ENCODE assay signal across 10 cellular contexts in the genomic region with DNA sequence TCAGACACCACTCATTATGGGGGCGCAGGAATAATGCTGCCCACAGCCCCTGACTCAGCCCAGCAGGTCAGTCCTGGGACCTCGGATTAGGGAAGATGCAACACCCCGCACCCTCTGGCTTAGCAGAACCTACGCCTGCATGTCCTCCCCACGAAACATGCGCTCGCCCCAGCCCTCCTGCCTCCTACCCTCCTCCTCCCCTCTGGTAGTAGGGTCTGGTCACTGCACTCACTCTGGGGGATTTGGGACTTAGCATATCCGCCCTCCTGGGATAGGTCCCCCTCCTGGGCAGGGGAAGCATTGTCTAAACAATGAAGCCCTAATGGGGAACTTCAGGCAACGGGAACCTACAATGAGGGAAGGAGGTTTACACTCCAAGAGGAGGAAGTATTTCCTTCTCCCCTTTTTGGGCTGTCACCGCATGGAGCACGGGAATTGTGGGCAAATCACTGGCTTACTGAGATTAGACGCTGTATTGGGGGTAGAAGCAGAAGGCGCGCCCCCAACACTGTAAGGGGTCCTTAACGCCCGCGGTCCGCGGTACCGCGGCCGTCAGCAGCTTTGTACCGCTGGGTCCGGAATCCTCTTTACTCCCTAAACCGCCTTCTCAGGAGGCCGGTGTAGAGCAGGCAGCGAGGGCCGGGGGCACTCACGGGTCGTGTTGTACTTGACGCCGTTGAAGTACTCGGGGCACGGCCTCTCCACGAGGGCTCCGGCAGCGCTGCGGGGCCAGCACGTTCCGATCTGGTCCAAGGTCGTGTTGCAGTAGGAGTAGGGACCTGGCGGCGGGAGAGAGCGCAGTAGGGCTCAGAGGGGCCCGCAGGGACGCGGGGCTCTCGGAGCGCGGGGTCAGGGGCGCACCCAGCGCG. TPM values are rescaled to one million over a fixed set of nuclear protein-coding genes. Genes with fewer than 3 reads are reported as not detected.
DNase-seq lines count a peak whose midpoint lies in the region; ATAC-seq and TF ChIP-seq lines count a peak whose summit lies in the region.
"Had no signal": no experiment of that assay in that cellular context is flagged by ENCODE, and none has a peak within 500 bp of the region (broad histone marks: within the 10 kb centered on the region; RNA-seq: fewer than 3 reads in every experiment).

No MANE protein-coding gene starts in this region.

- no peak overlapping the region for H2BK15ac ChIP-seq in mesenchymal stem cell (ENCODE audit: low read depth, poor library complexity, severe bottlenecking)

- no peak overlapping the region for H4K8ac ChIP-seq in mesenchymal stem cell (ENCODE audit: low read length)

- H3K27me3 Mint-ChIP-seq in HFFc6 (ENCODE audit: insufficient read depth) = peaks cover 59% of the 10 kb centered on the region

- H3K27me3 ChIP-seq in body of pancreas (peaks cover 0 to 16% of the 10 kb centered on the region in 2 donors), mesenchymal stem cell (ENCODE audit: control insufficient read depth in 1 of 2, insufficient read depth in 1 of 2, low read length in 2 of 2) (peaks cover 94 to 99% of the 10 kb centered on the region in 2 experiments), transverse colon (peaks cover 78% of the 10 kb centered on the region)

- no peak overlapping the region for H2AFZ ChIP-seq in mesenchymal stem cell (ENCODE audit: low read depth, low read length)

- no peaks in the 10 kb centered on the region for H3K9me3 ChIP-seq in body of pancreas
- no peaks in the 10 kb centered on the region for H3K9me3 ChIP-seq in mesenchymal stem cell (ENCODE audit: control insufficient read depth, low read length)
- H3K9me3 ChIP-seq in transverse colon = no peaks in the 10 kb centered on the region

- no peak overlapping the region for H3K14ac ChIP-seq in mesenchymal stem cell (ENCODE audit: low read length in 2 of 2)

- in situ Hi-C loops in transverse colon (cut with MboI; ENCODE audit: low pct_ligation_motif_present in 1 of 4, low pct_unique_long_range_greater_than_20kb in 1 of 4, low sequenced_read_pairs in 3 of 4) = no loop called here

- H3K36me3 ChIP-seq in body of pancreas (replicated peaks in 1 of 2; ENCODE audit: insufficient read depth in 1 of 2, low read depth in 2 of 2) (no peaks in the 10 kb centered on the region), mesenchymal stem cell (ENCODE audit: control insufficient read depth in 1 of 2, insufficient read depth in 2 of 2, low read depth in 1 of 2, low read length in 2 of 2) (no peaks in the 10 kb centered on the region), transverse colon (no peaks in the 10 kb centered on the region)

- H3K4me1 ChIP-seq in body of pancreas (peaks cover 17% of the 10 kb centered on the region), mesenchymal stem cell (ENCODE audit: control insufficient read depth, insufficient read depth, low read depth, low read length) (peaks cover 14% of the 10 kb centered on the region), transverse colon (peaks cover 7 to 15% (median 13%) of the 10 kb centered on the region in 4 donors)

- H3K4me3 Mint-ChIP-seq in HFFc6 = no peak overlapping the region

- no peak for TF ChIP-seq EP300 in transverse colon (IDR thresholded peaks at IDR 0.05; ENCODE audit: low read depth)

- peak overlapping the region; percentile 41 for H3K4me2 ChIP-seq in mesenchymal stem cell (ENCODE audit: low read length, poor library complexity, severe bottlenecking)

- H3K4ac ChIP-seq in mesenchymal stem cell (ENCODE audit: low read depth in 1 of 2, low read length in 2 of 2) = no peak overlapping the region

- no peak overlapping the region for H4K91ac ChIP-seq in mesenchymal stem cell (ENCODE audit: low read length)

- H3K23ac ChIP-seq in mesenchymal stem cell (ENCODE audit: low read length in 2 of 2) = no peak overlapping the region

- no peaks in the 10 kb centered on the region for H3K79me1 ChIP-seq in mesenchymal stem cell (replicated peaks; ENCODE audit: low read length, poor library complexity, severe bottlenecking)

- H3K36me3 Mint-ChIP-seq in HFFc6 (ENCODE audit: low read depth) = no peaks in the 10 kb centered on the region

- H3K9ac ChIP-seq in mesenchymal stem cell (ENCODE audit: low read length) = no peak overlapping the region

- intact Hi-C loops in body of pancreas (cut with DNase I) (no loop called here), transverse colon (cut with DNase I; ENCODE audit: low total_unique reads) (no loop called here)

- no peak overlapping the region for H2AK5ac ChIP-seq in mesenchymal stem cell (ENCODE audit: low read length, severe bottlenecking)

- no peak for TF ChIP-seq CTCF in body of pancreas (IDR thresholded peaks at IDR 0.05)
- TF ChIP-seq CTCF in transverse colon (IDR thresholded peaks at IDR 0.05) = no peak
- no peak for TF ChIP-seq CTCF in HFFc6 (IDR thresholded peaks at IDR 0.05)
- no peak for TF ChIP-seq CTCF in GM20000 (IDR thresholded peaks at IDR 0.05; ENCODE audit: extremely low read depth, missing control alignments)

- H3K27ac ChIP-seq in body of pancreas = no peak overlapping the region
- H3K27ac ChIP-seq in mesenchymal stem cell (ENCODE audit: low read length, poor library complexity, severe bottlenecking) = no peak overlapping the region
- no peak overlapping the region for H3K27ac ChIP-seq in transverse colon

- DNase-seq in activated CD8-positive, alpha-beta memory T cell treated with anti-CD3 and anti-CD28 coated beads for 24 hours = peak; percentile 71
- no peak for DNase-seq in activated CD8-positive, alpha-beta memory T cell treated with anti-CD3 and anti-CD28 coated beads, Interleukin-2, amount 50 U/mL, for 4 hours
- DNase-seq in body of pancreas (peak in 2 of 4 donors; percentile 30 to 43), mesenchymal stem cell (no peak), transverse colon (no peak), HFFc6 (no peak), GM20000 (ENCODE audit: low spot score) (no peak)
- DNase-seq: NCI-H2107 had no signal

- ATAC-seq in body of pancreas (peak; percentile 38), HG03469 (IDR thresholded peaks at IDR 0.05; ENCODE audit: unreplicated experiment) (no peak)

- no peak overlapping the region for H2BK120ac ChIP-seq in mesenchymal stem cell (ENCODE audit: low read depth, low read length)

- H2BK5ac ChIP-seq in mesenchymal stem cell (ENCODE audit: low read depth, low read length, poor library complexity, severe bottlenecking) = no peak overlapping the region

- H3K4me3 ChIP-seq in body of pancreas = peak overlapping the region in 1 of 2 donors; percentile 12
- peak overlapping the region in 1 of 2 experiments; percentile 41 for H3K4me3 ChIP-seq in mesenchymal stem cell (ENCODE audit: insufficient read depth in 1 of 2, low read depth in 1 of 2, low read length in 2 of 2)
- peak overlapping the region in 3 of 4 donors; percentile 17 to 52 (median 34) for H3K4me3 ChIP-seq in transverse colon

- TF ChIP-seq POLR2A in body of pancreas (IDR thresholded peaks at IDR 0.05) = no peak
- TF ChIP-seq POLR2A in transverse colon (IDR thresholded peaks at IDR 0.05) = no peak

- H3K27ac Mint-ChIP-seq in HFFc6 = no peak overlapping the region

- 0 out of 2 replicates have a peak, but pooled peaks cover 5% of the 10 kb centered on the region for H3K4me1 Mint-ChIP-seq in HFFc6 (ENCODE audit: low read depth)

- WGBS in body of pancreas, 2 donors = 15 to 20% methylated on average over 20 to 53 of the region's 53 CpGs
- 11% methylated on average over 50 of the region's 53 CpGs for WGBS in mesenchymal stem cell
- 20% methylated on average over 49 of the region's 53 CpGs; no CpG with 5 or more reads in 1 of the 2 donors for WGBS in transverse colon (ENCODE audit: low coverage in 1 of 2), 2 donors

- H3K18ac ChIP-seq in mesenchymal stem cell (ENCODE audit: low read depth in 1 of 2, low read length in 2 of 2) = no peak overlapping the region

- no peak overlapping the region for H2BK12ac ChIP-seq in mesenchymal stem cell (ENCODE audit: low read length in 2 of 2)

- H3K9me3 Mint-ChIP-seq in HFFc6 = no peaks in the 10 kb centered on the region

RNA-seq across cellular contexts. Expression of gene CRHR2, which starts 0.8 kb away (rescaled TPM):
- total RNA-seq in body of pancreas = 1 to 10 TPM in 1 of 2 donors, under 1 TPM in 1; 0.33 to 4.7 TPM
- not detected for polyA plus RNA-seq in mesenchymal stem cell (2013, experiment 1 of 2)
- polyA plus RNA-seq in mesenchymal stem cell (2013, experiment 2 of 2) = not detected
- total RNA-seq in transverse colon = not detected
- not detected for total RNA-seq in HFFc6 (2021; fragmentation: NEBNext Ultra II Directional; extraction: Animal tissue kit (Norgen Biotek cat#: 25700))
- polyA plus RNA-seq: keratinocyte had no signal
